Comparison of ENCODE assay signal across 8 cellular contexts in genomic region chr11:86245369-86246292, GRCh38. TPM values are rescaled to one million over a fixed set of nuclear protein-coding genes. Genes with fewer than 3 reads are reported as not detected.
DNase-seq lines count a peak whose midpoint lies in the region; ATAC-seq and TF ChIP-seq lines count a peak whose summit lies in the region.

No MANE protein-coding gene starts in this region.

- DNase-seq in GM12864 (ENCODE audit: low read depth) (no peak), Panc1 (ENCODE audit: low read depth, low spot score) (peak; percentile 15), body of pancreas (peak in 3 of 4 donors; percentile 6 to 14 (median 10)), left lobe of liver (ENCODE audit: low spot score) (no peak), stomach (no peak), medulla oblongata (ENCODE audit: extremely low spot score) (no peak)

- no peak for TF ChIP-seq EP300 in stomach (IDR thresholded peaks at IDR 0.05)

- 0 to 1% methylated on average over 38 of the region's 38 CpGs for WGBS in body of pancreas, 2 donors
- 0 to 1% (median 1%) methylated on average over 38 of the region's 38 CpGs for WGBS in stomach, 5 donors

- BruUV-seq in Panc1 (replicated peaks; lab: Mats Ljungman, UMichigan), result TSS peak; percentile 67

- in situ Hi-C loops in Panc1 (cut with HindIII; ENCODE audit: low pct_unique_long_range_greater_than_20kb, low sequenced_read_pairs), result no loop called here

- CTCF ChIA-PET in Panc1 (lab: Charles Lee), result no interaction called here

- peaks cover 3% of the 10 kb centered on the region for H3K36me3 ChIP-seq in Panc1 (ENCODE audit: control insufficient read depth, insufficient read depth, low read length)
- no peaks in the 10 kb centered on the region for H3K36me3 ChIP-seq in body of pancreas (replicated peaks in 1 of 2; ENCODE audit: insufficient read depth in 1 of 2, low read depth in 2 of 2)
- H3K36me3 ChIP-seq in stomach, result no peaks in the 10 kb centered on the region

- H3K9me3 ChIP-seq in Panc1 (ENCODE audit: control insufficient read depth, insufficient read depth, low read depth, low read length) (no peaks in the 10 kb centered on the region), body of pancreas (no peaks in the 10 kb centered on the region), stomach (no peaks in the 10 kb centered on the region)

- TF ChIP-seq CTCF in GM12864 (IDR thresholded peaks at IDR 0.05; ENCODE audit: low read depth, low read length, missing control alignments) (no peak), Panc1 (IDR thresholded peaks at IDR 0.05) (no peak), body of pancreas (IDR thresholded peaks at IDR 0.05) (no peak), stomach (IDR thresholded peaks at IDR 0.05) (no peak)

- H3K4me1 ChIP-seq in Panc1 (ENCODE audit: control insufficient read depth, insufficient read depth, low read length) (peaks cover 45% of the 10 kb centered on the region), body of pancreas (peaks cover 38% of the 10 kb centered on the region), stomach (peaks cover 30 to 56% (median 43%) of the 10 kb centered on the region in 4 donors)

- H3K4me3 ChIP-seq in GM12864 (ENCODE audit: low read depth, low read length) (peak overlapping the region; percentile 80), Panc1 (ENCODE audit: low read depth in 2 of 2, low read length in 2 of 2) (peak overlapping the region; percentile 71 to 97), body of pancreas (peak overlapping the region; percentile 60 to 61), stomach (peak overlapping the region; percentile 73 to 93 (median 85))

- TF ChIP-seq POLR2A in body of pancreas (IDR thresholded peaks at IDR 0.05) (no peak), stomach (IDR thresholded peaks at IDR 0.05) (no peak)

- intact Hi-C loops in Panc1 (cut with micrococcal nuclease; ENCODE audit: unreplicated experiment) (no loop called here), body of pancreas (cut with DNase I) (no loop called here), stomach (cut with DNase I; ENCODE audit: low total_unique reads) (no loop called here)

- H3K27ac ChIP-seq in Panc1 (ENCODE audit: low read length) (peak overlapping the region; percentile 93), body of pancreas (peak overlapping the region; percentile 97 to 99 (median 99)), stomach (peak overlapping the region; percentile 98 to 99 (median 99))

- H3K27me3 ChIP-seq in Panc1 (ENCODE audit: control insufficient read depth, insufficient read depth, low read length) (peaks cover 5% of the 10 kb centered on the region; the same call in 1 of the 2 replicates), body of pancreas (no peaks in the 10 kb centered on the region), stomach (no peaks in the 10 kb centered on the region)

- POLR2A ChIA-PET in Panc1 (lab: Charles Lee), result interaction anchor here (0.6 to 0.7 kb wide), 4 partner anchors 14 to 527 kb away, joined by 3 to 5 read pairs (median 4); partner anchors contain the start of gene CCDC83

- ATAC-seq in HG02884 (IDR thresholded peaks at IDR 0.05; ENCODE audit: unreplicated experiment), result peak; percentile 11
- ATAC-seq in Panc1, result peak; percentile 29
- ATAC-seq in body of pancreas, result no peak
- ATAC-seq in left lobe of liver, result peak; percentile 32
- ATAC-seq in GM21619 (IDR thresholded peaks at IDR 0.05; ENCODE audit: unreplicated experiment), result no peak

RNA-seq across cellular contexts. Expression of gene EED, which starts 1.1 kb away (rescaled TPM):
- 29.0 TPM for total RNA-seq in Panc1 (2021; ENCODE audit: unreplicated experiment)
- polyA plus RNA-seq in Panc1 (2012; ENCODE audit: insufficient read length), result 19.7 TPM
- total RNA-seq in body of pancreas, result 10 to 100 TPM; 14.5 to 20.1 TPM
- total RNA-seq in left lobe of liver, result 7.5 TPM
- total RNA-seq in stomach, result 10 to 100 TPM; 18.8 to 42.4 (median 23.9) TPM
- 10 to 100 TPM; 11.8 to 17.6 (median 12.8) TPM for polyA plus RNA-seq in stomach

RNA-seq across cellular contexts. Expression of gene HIKESHI, which starts 56.4 kb away (rescaled TPM):
- 61.3 TPM for total RNA-seq in Panc1 (2021; ENCODE audit: unreplicated experiment)
- 42.4 TPM for polyA plus RNA-seq in Panc1 (2012; ENCODE audit: insufficient read length)
- total RNA-seq in body of pancreas, result 10 to 100 TPM in 1 of 2 donors, 1 to 10 TPM in 1; 9.2 to 18.9 TPM
- total RNA-seq in left lobe of liver, result 11.5 TPM
- 100 to 1,000 TPM in 1 of 5 donors, 10 to 100 TPM in 2, 1 to 10 TPM in 1, under 1 TPM in 1; 0.87 to 149 (median 30.1) TPM for total RNA-seq in stomach
- polyA plus RNA-seq in stomach, result 10 to 100 TPM; 30.7 to 44.5 (median 32.3) TPM

Comparison
In these comparisons a context has a peak if more than half of its experiments do, and no peak if none do; other contexts are left out.
1. DNase-seq: peak in Panc1 (single experiment) and body of pancreas (3 of 4); none in GM12864 (single experiment), left lobe of liver (single experiment), stomach (single experiment) and medulla oblongata (single experiment).
2. ATAC-seq: peak in HG02884 (single experiment), Panc1 (single experiment) and left lobe of liver (single experiment); none in body of pancreas (single experiment) and GM21619 (single experiment).
3. Peak in every context shown above with its lines, with median percentiles within 50 percentile points of each other: H3K4me3 ChIP-seq and H3K27ac ChIP-seq.